Comparison of ENCODE assay signal across 8 cellular contexts in genomic region chr16:89330177-89330856, GRCh38.
DNase-seq lines count a peak whose midpoint lies in the region; ATAC-seq, FAIRE-seq and TF ChIP-seq lines count a peak whose summit lies in the region.

No MANE protein-coding gene starts in this region.

- peaks cover 91% of the 10 kb centered on the region for H3K4me1 ChIP-seq in CD4-positive, alpha-beta memory T cell (ENCODE audit: insufficient read depth, low read length)
- H3K4me1 ChIP-seq in K562 (replicated peaks in 1 of 2; ENCODE audit: control insufficient read depth in 2 of 2, insufficient read depth in 2 of 2, low read length in 2 of 2) = peaks cover 40 to 69% of the 10 kb centered on the region in 2 experiments

- H3K36me3 ChIP-seq in CD4-positive, alpha-beta memory T cell (ENCODE audit: insufficient read depth, low read length) = no peaks in the 10 kb centered on the region
- peaks cover 18% of the 10 kb centered on the region; the same call in 2 of the 3 replicates for H3K36me3 ChIP-seq in K562 (ENCODE audit: control insufficient read depth, insufficient read depth, low read length)

- peaks cover 68% of the 10 kb centered on the region for H4K20me1 ChIP-seq in K562 (replicated peaks; ENCODE audit: control insufficient read depth, insufficient read depth, low read length)

- peak; percentile 54 to 74 (median 66) for DNase-seq in CD4-positive, alpha-beta memory T cell
- peak; percentile 65 for DNase-seq in NCI-H146 (lab: John Stamatoyannopoulos, UW)
- DNase-seq in K562 (ENCODE audit: extremely low read depth in 1 of 4, low spot score in 3 of 4) = peak in 3 of 4 experiments; percentile 39 to 51 (median 48)
- DNase-seq in lung microvascular endothelial cell (ENCODE audit: low read depth in 2 of 2) = peak; percentile 89 to 93
- no peak for DNase-seq in NCI-H1048 (lab: John Stamatoyannopoulos, UW)
- no peak for DNase-seq in inferior parietal cortex (ENCODE audit: extremely low spot score)
- DNase-seq in GM12891 (ENCODE audit: insufficient read length, low spot score) = no peak
- no peak for DNase-seq in medulla oblongata (ENCODE audit: extremely low spot score)

- H3K9me3 ChIP-seq in CD4-positive, alpha-beta memory T cell (ENCODE audit: control insufficient read depth in 1 of 2, low read length in 2 of 2) = no peaks in the 10 kb centered on the region
- no peaks in the 10 kb centered on the region for H3K9me3 ChIP-seq in K562 (replicated peaks; ENCODE audit: control insufficient read depth, insufficient read depth, low read depth, low read length)

- FAIRE-seq in K562 (lab: Jason Lieb, UNC) (no peak), GM12891 (lab: Jason Lieb, UNC) (no peak)

- no peak for TF ChIP-seq EP300 in K562 (IDR thresholded peaks at IDR 0.05; ENCODE audit: low read length)

- peaks cover 3 to 17% of the 10 kb centered on the region in 2 donors for H3K36me3 Mint-ChIP-seq in CD4-positive, alpha-beta memory T cell

- no TSS peak for BruUV-seq in K562 (replicated peaks; lab: Mats Ljungman, UMichigan)

- POLR2A ChIA-PET in CD4-positive, alpha-beta memory T cell (lab: Charles Lee; ENCODE audit: partially characterized antibody) = interaction anchor here (2.0 kb wide), 1 partner anchor 14 kb away, joined by 13 read pairs; no protein-coding TSS in a partner anchor
- POLR2A ChIA-PET in K562 (lab: Yijun Ruan, JAX) = interaction anchor here (0.6 to 1.1 kb wide), 2 partner anchors 12 to 21 kb away, joined by 3 read pairs; no protein-coding TSS in a partner anchor

- no peak for TF ChIP-seq CTCF in K562 (IDR thresholded peaks at IDR 0.05 in 2 of 3, conservative IDR thresholded peaks at IDR 0.05 in 1 of 3; ENCODE audit: insufficient read depth in 2 of 3, low read depth in 1 of 3, low read length in 3 of 3)

- peak overlapping the region; percentile 36 to 87 (median 84) for H3K27ac Mint-ChIP-seq in CD4-positive, alpha-beta memory T cell

- peaks cover 13% of the 10 kb centered on the region for H3K9me1 ChIP-seq in K562 (ENCODE audit: control insufficient read depth, insufficient read depth, low read length)

- H3K27me3 ChIP-seq in CD4-positive, alpha-beta memory T cell (ENCODE audit: insufficient read depth, low read length) = no peaks in the 10 kb centered on the region
- no peaks in the 10 kb centered on the region for H3K27me3 ChIP-seq in K562 (ENCODE audit: control insufficient read depth in 2 of 2, insufficient read depth in 2 of 2, low read length in 2 of 2)

- H2AFZ ChIP-seq in K562 (ENCODE audit: low read depth, low read length) = no peak overlapping the region

- peaks cover 97% of the 10 kb centered on the region for H3K79me2 ChIP-seq in K562 (ENCODE audit: control insufficient read depth, insufficient read depth, low read length)

- peak overlapping the region; percentile 64 for H3K27ac ChIP-seq in CD4-positive, alpha-beta memory T cell (ENCODE audit: low read depth, low read length)
- H3K27ac ChIP-seq in K562 (ENCODE audit: extremely low read depth, low read depth, low read length) = peak overlapping the region; percentile 57; the same call in 2 of the 3 replicates

- intact Hi-C loops in CD4-positive, alpha-beta memory T cell (cut with micrococcal nuclease) = loop anchor here (1.0 kb wide), 1 partner anchor 14 kb away; no protein-coding TSS in a partner anchor
- intact Hi-C loops in K562 (cut with micrococcal nuclease) = loop anchor here (5.0 kb wide), 2 partner anchors 157 to 177 kb away; partner anchors contain the start of gene SPG7

- no peak for TF ChIP-seq RAD21 in K562 (CRISPR knock-in tag; conservative IDR thresholded peaks at IDR 0.05 in 1 of 2, IDR thresholded peaks at IDR 0.05 in 1 of 2)

- peaks cover 53 to 91% (median 76%) of the 10 kb centered on the region in 4 donors for H3K4me1 Mint-ChIP-seq in CD4-positive, alpha-beta memory T cell

- peak overlapping the region in 1 of 2 experiments; percentile 80; a peak in 2 of 4 replicates for H3K9ac ChIP-seq in K562 (ENCODE audit: insufficient read depth in 1 of 2, low read depth in 2 of 2, low read length in 2 of 2)

- no peak for ATAC-seq in K562

- TF ChIP-seq POLR2A in K562 (conservative IDR thresholded peaks at IDR 0.05) (no peak), GM12891 (IDR thresholded peaks at IDR 0.05; ENCODE audit: low read depth, low read length) (no peak)

- WGBS in K562 (ENCODE audit: insufficient coverage, low coverage, missing lambda C conversion rate) = 55% methylated on average over 19 of the region's 25 CpGs

- no peaks in the 10 kb centered on the region for H3K27me3 Mint-ChIP-seq in CD4-positive, alpha-beta memory T cell

- H3K9me3 Mint-ChIP-seq in CD4-positive, alpha-beta memory T cell = no peaks in the 10 kb centered on the region

- CTCF ChIA-PET in CD4-positive, alpha-beta memory T cell (lab: Charles Lee; ENCODE audit: partially characterized antibody) = interaction anchor here (1.0 kb wide), 1 partner anchor 11 kb away, joined by 3 read pairs; no protein-coding TSS in a partner anchor
- CTCF ChIA-PET in K562 (lab: Yijun Ruan, JAX; ENCODE audit: low intra/inter-chr PET ratio) = no interaction called here

- no peak overlapping the region for H3K4me2 ChIP-seq in K562 (ENCODE audit: insufficient read depth, low read length)

- peak overlapping the region in 1 of 2 donors; percentile 33 for H3K4me3 ChIP-seq in CD4-positive, alpha-beta memory T cell (ENCODE audit: low read length in 2 of 2)
- H3K4me3 ChIP-seq in K562 = no peak overlapping the region

- in situ Hi-C loops in K562 (cut with MboI) = no loop called here

- H3K4me3 Mint-ChIP-seq in CD4-positive, alpha-beta memory T cell = peak overlapping the region in 7 of 8 donors; percentile 37 to 72 (median 66)

TF ChIP-seq in K562, 482 proteins besides CTCF, POLR2A, EP300 and RAD21 (continues in another document):
- TF ChIP-seq ZNF764 (CRISPR knock-in tag; IDR thresholded peaks at IDR 0.05; ENCODE audit: low read depth) (no peak), ZNF165 (CRISPR knock-in tag; IDR thresholded peaks at IDR 0.05; ENCODE audit: borderline replicate concordance) (no peak), STAT6 (CRISPR knock-in tag; IDR thresholded peaks at IDR 0.05) (no peak), FOXK2 (conservative IDR thresholded peaks at IDR 0.05 in 1 of 2, IDR thresholded peaks at IDR 0.05 in 1 of 2; ENCODE audit: low read depth in 2 of 2) (0 out of 4 replicates have a peak, but pooled peaks have one; percentile 34 to 61)

TF ChIP-seq in GM12891, 5 proteins besides CTCF, POLR2A, EP300 and RAD21:
- TF ChIP-seq TAF1 (IDR thresholded peaks at IDR 0.05; ENCODE audit: low read depth, low read length) (no peak), POLR2AphosphoS5 (IDR thresholded peaks at IDR 0.05; ENCODE audit: low read depth, low read length) (no peak), SPI1 (IDR thresholded peaks at IDR 0.05; ENCODE audit: low read depth, low read length) (no peak)
TF ChIP-seq in GM12891: peak in this region for 0.

Comparison
In these comparisons a context has a peak if more than half of its experiments do, and no peak if none do; other contexts are left out.
1. DNase-seq: peak in CD4-positive, alpha-beta memory T cell (5 of 5), NCI-H146 (single experiment), K562 (3 of 4) and lung microvascular endothelial cell (2 of 2); none in NCI-H1048 (single experiment), inferior parietal cortex (single experiment), GM12891 (single experiment) and medulla oblongata (single experiment).